8 cellular contexts compared by ENCODE assay signal in genomic region chr9:124855944-124856773, GRCh38. TPM values are rescaled to one million over a fixed set of nuclear protein-coding genes. Genes with fewer than 3 reads are reported as not detected.
DNase-seq lines count a peak whose midpoint lies in the region; ATAC-seq and TF ChIP-seq lines count a peak whose summit lies in the region.
"Had no signal": no experiment of that assay in that cellular context is flagged by ENCODE, and none has a peak within 500 bp of the region (broad histone marks: within the 10 kb centered on the region; RNA-seq: fewer than 3 reads in every experiment).

No MANE protein-coding gene starts in this region.

- H3K9me3 ChIP-seq in sigmoid colon = no peaks in the 10 kb centered on the region

- peaks cover 32% of the 10 kb centered on the region for H3K36me3 ChIP-seq in mesendoderm (ENCODE audit: control insufficient read depth, insufficient read depth, low read length)
- H3K36me3 ChIP-seq in sigmoid colon = peaks cover 3 to 45% (median 33%) of the 10 kb centered on the region in 4 donors

- TF ChIP-seq POLR2A in sigmoid colon (IDR thresholded peaks at IDR 0.05) = no peak

- ATAC-seq in HG03378 (IDR thresholded peaks at IDR 0.05; ENCODE audit: unreplicated experiment) = no peak
- ATAC-seq in GM18519 (IDR thresholded peaks at IDR 0.05; ENCODE audit: low FRiP score, unreplicated experiment) = no peak

- peaks cover 4% of the 10 kb centered on the region for H3K4me1 ChIP-seq in mesendoderm (ENCODE audit: control insufficient read depth, low read depth, low read length)
- H3K4me1 ChIP-seq in sigmoid colon = peaks cover 0 to 46% (median 35%) of the 10 kb centered on the region in 4 donors

- no peak overlapping the region for H4K8ac ChIP-seq in mesendoderm (ENCODE audit: low read depth, low read length)

- H3K18ac ChIP-seq in mesendoderm (ENCODE audit: low read length) = no peak overlapping the region

- peaks cover 18% of the 10 kb centered on the region for H3K79me1 ChIP-seq in mesendoderm (ENCODE audit: low read length)

- peak in 1 of 4 experiments; percentile 17 for TF ChIP-seq CTCF in sigmoid colon (IDR thresholded peaks at IDR 0.05)

- H3K27ac ChIP-seq in mesendoderm (ENCODE audit: low read depth, low read length) (no peak overlapping the region), sigmoid colon (no peak overlapping the region)

- no peak overlapping the region for H2AK5ac ChIP-seq in mesendoderm (ENCODE audit: low read length)

- H3K4me2 ChIP-seq in mesendoderm (ENCODE audit: low read length) = no peak overlapping the region

- no peak overlapping the region for H2BK5ac ChIP-seq in mesendoderm (ENCODE audit: low read length)

- H3K79me2 ChIP-seq in mesendoderm (ENCODE audit: control insufficient read depth, insufficient read depth, low read length) = peaks cover 29% of the 10 kb centered on the region

- no peaks in the 10 kb centered on the region for H3K27me3 ChIP-seq in mesendoderm (ENCODE audit: insufficient read depth, low read length, poor library complexity)
- no peaks in the 10 kb centered on the region for H3K27me3 ChIP-seq in sigmoid colon

- no peak overlapping the region for H3K4ac ChIP-seq in mesendoderm (ENCODE audit: low read depth, low read length)

- H2BK15ac ChIP-seq in mesendoderm (replicated peaks; ENCODE audit: low read depth) = no peak overlapping the region

- no peak overlapping the region for H3K4me3 ChIP-seq in mesendoderm (ENCODE audit: low read length)
- H3K4me3 ChIP-seq in sigmoid colon = no peak overlapping the region
- H3K4me3 ChIP-seq: SK-N-MC had no signal

- no peak overlapping the region for H3K23ac ChIP-seq in mesendoderm (ENCODE audit: low read length)

- DNase-seq in EL (peak; percentile 58), HK-2 (ENCODE audit: unreplicated experiment) (peak; percentile 62), UCSD-AML1 (lab: John Stamatoyannopoulos, UW; ENCODE audit: unreplicated experiment) (peak; percentile 63), mesendoderm (peak; percentile 84), sigmoid colon (no peak)

- no peak for TF ChIP-seq EP300 in sigmoid colon (IDR thresholded peaks at IDR 0.05)

- intact Hi-C loops in sigmoid colon (cut with DNase I) = loop anchor here (10.0 kb wide), 1 partner anchor 241 kb away; no protein-coding TSS in a partner anchor

- H3K56ac ChIP-seq in mesendoderm (ENCODE audit: low read length) = no peak overlapping the region

- no peak overlapping the region for H3K9ac ChIP-seq in mesendoderm (ENCODE audit: low read length)

- no CpG with 5 or more reads among the region's 16 CpGs for whole genome bisulfite sequencing in mesendoderm (ENCODE audit: extremely low coverage, insufficient coverage, low lambda C conversion rate)
- 66 to 72% methylated on average over 16 of the region's 16 CpGs for WGBS in sigmoid colon, 2 donors

- no peak overlapping the region for H2BK120ac ChIP-seq in mesendoderm (ENCODE audit: low read depth, low read length)

- H4K5ac ChIP-seq in mesendoderm (ENCODE audit: low read length) = no peak overlapping the region

RNA-seq across cellular contexts. Expression of gene WDR38, which starts 2.9 kb away (rescaled TPM):
- polyA plus RNA-seq in mesendoderm (2013, experiment 1 of 2) = not detected
- polyA plus RNA-seq in mesendoderm (2013, experiment 2 of 2) = not detected
- not detected for total RNA-seq in sigmoid colon
- not detected for polyA plus RNA-seq in sigmoid colon

RNA-seq across cellular contexts. Expression of gene RPL35, which starts 5.6 kb away (rescaled TPM):
- polyA plus RNA-seq in mesendoderm (2013, experiment 1 of 2) = 5,500 TPM
- 5,550 TPM for polyA plus RNA-seq in mesendoderm (2013, experiment 2 of 2)
- 1,000 to 10,000 TPM; 1,773 to 4,392 (median 3,675) TPM for total RNA-seq in sigmoid colon
- 1,000 to 10,000 TPM; 3,565 to 4,971 (median 3,954) TPM for polyA plus RNA-seq in sigmoid colon

RNA-seq across cellular contexts. Expression of gene ARPC5L, which starts 5.8 kb away (rescaled TPM):
- 67.4 TPM for polyA plus RNA-seq in mesendoderm (2013, experiment 1 of 2)
- polyA plus RNA-seq in mesendoderm (2013, experiment 2 of 2) = 66.9 TPM
- total RNA-seq in sigmoid colon = 10 to 100 TPM; 16.9 to 26.2 (median 24.5) TPM
- 10 to 100 TPM; 57.7 to 70.3 (median 65.7) TPM for polyA plus RNA-seq in sigmoid colon
